1 cellular context compared by ENCODE assay signal in the genomic region with DNA sequence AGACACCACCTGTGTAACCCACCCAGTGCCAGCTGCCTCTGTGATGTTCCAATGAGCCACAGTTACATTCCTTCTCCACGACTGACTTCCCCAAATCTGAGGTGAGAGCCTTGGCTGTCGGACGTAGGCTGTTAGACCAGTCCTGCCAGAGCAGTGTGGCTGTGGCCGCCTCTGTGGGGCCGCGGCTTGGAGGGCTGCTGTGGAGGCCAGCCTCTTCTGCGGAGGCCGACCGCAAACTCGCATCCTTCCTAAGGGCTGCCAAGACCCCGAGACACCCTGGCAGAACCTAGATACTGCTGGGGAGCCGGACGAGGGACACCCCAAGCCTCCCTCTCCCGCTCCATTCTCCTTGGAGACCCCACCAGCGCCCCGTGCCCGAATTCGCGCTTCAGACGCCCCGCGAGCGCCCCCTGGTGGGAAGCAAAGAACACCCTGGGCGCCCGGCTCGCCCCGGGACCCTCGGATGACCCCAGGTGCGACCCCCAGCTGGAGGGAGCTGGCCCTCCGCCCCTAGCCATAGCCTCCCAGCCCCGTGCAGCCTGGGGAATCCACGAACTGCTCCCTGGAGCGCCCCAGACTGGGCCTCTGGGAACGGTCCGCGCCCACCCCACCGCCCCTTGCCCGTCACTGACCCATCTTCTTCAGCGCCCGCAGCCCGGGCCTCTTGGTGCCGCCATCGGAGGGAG.
TF ChIP-seq lines count a peak whose summit lies in the region.

No MANE protein-coding gene starts in this region.

TF ChIP-seq in HepG2, 621 proteins besides CTCF, POLR2A, EP300 and RAD21 (continued from another document and continues in another):
- TF ChIP-seq, protein P1, sequence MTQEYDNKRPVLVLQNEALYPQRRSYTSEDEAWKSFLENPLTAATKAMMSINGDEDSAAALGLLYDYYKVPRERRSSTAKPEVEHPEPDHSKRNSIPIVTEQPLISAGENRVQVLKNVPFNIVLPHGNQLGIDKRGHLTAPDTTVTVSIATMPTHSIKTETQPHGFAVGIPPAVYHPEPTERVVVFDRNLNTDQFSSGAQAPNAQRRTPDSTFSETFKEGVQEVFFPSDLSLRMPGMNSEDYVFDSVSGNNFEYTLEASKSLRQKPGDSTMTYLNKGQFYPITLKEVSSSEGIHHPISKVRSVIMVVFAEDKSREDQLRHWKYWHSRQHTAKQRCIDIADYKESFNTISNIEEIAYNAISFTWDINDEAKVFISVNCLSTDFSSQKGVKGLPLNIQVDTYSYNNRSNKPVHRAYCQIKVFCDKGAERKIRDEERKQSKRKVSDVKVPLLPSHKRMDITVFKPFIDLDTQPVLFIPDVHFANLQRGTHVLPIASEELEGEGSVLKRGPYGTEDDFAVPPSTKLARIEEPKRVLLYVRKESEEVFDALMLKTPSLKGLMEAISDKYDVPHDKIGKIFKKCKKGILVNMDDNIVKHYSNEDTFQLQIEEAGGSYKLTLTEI (CRISPR knock-in tag; conservative IDR thresholded peaks at IDR 0.05) = no peak
- TF ChIP-seq GABPA (IDR thresholded peaks at IDR 0.05; ENCODE audit: low read depth, low read length) (no peak), GABPA (CRISPR knock-in tag; IDR thresholded peaks at IDR 0.05; ENCODE audit: low read depth) (no peak), PRPF4 (IDR thresholded peaks at IDR 0.05; ENCODE audit: low read depth, low read length, poor library complexity, severe bottlenecking) (no peak), ZNF570 (CRISPR knock-in tag; IDR thresholded peaks at IDR 0.05; ENCODE audit: borderline replicate concordance) (no peak), ZNF121 (CRISPR knock-in tag; IDR thresholded peaks at IDR 0.05) (no peak), ZNF773 (CRISPR knock-in tag; IDR thresholded peaks at IDR 0.05; ENCODE audit: borderline replicate concordance) (no peak), ZSCAN20 (CRISPR knock-in tag; IDR thresholded peaks at IDR 0.05; ENCODE audit: borderline replicate concordance) (no peak), EHMT2 (IDR thresholded peaks at IDR 0.05; ENCODE audit: borderline replicate concordance, low read depth, low read length) (no peak), MBD4 (IDR thresholded peaks at IDR 0.05; ENCODE audit: borderline replicate concordance, low read length) (no peak), ARNTL (CRISPR knock-in tag; IDR thresholded peaks at IDR 0.05) (no peak), SIX4 (CRISPR knock-in tag; IDR thresholded peaks at IDR 0.05) (no peak), ZNF891 (CRISPR knock-in tag; IDR thresholded peaks at IDR 0.05) (peak; percentile 55), CENPT (CRISPR knock-in tag; IDR thresholded peaks at IDR 0.05; ENCODE audit: low read depth) (no peak), XRCC5 (optimal IDR thresholded peaks at IDR 0.05; ENCODE audit: low read length) (peak; percentile 75), ZNF816 (CRISPR knock-in tag; IDR thresholded peaks at IDR 0.05; ENCODE audit: borderline replicate concordance) (0 out of 2 replicates have a peak, but pooled peaks have one; percentile 39), NR2C2 (CRISPR knock-in tag; IDR thresholded peaks at IDR 0.05; ENCODE audit: borderline replicate concordance) (no peak), FIP1L1 (IDR thresholded peaks at IDR 0.05; ENCODE audit: borderline replicate concordance, insufficient read depth, low read depth, low read length) (no peak), ZNF558 (CRISPR knock-in tag; IDR thresholded peaks at IDR 0.05; ENCODE audit: borderline replicate concordance) (no peak), ZNF546 (CRISPR knock-in tag; conservative IDR thresholded peaks at IDR 0.05) (no peak), ZMAT3 (CRISPR knock-in tag; conservative IDR thresholded peaks at IDR 0.05) (no peak; the same call in 1 of the 2 replicates), ZFP82 (CRISPR knock-in tag; IDR thresholded peaks at IDR 0.05; ENCODE audit: borderline replicate concordance) (no peak), SP4 (CRISPR knock-in tag; IDR thresholded peaks at IDR 0.05) (no peak), REXO4 (CRISPR knock-in tag; IDR thresholded peaks at IDR 0.05; ENCODE audit: borderline replicate concordance) (no peak), MIER3 (CRISPR knock-in tag; IDR thresholded peaks at IDR 0.05; ENCODE audit: borderline replicate concordance) (no peak), ZNF83 (CRISPR knock-in tag; IDR thresholded peaks at IDR 0.05; ENCODE audit: borderline replicate concordance) (no peak), ZEB1 (IDR thresholded peaks at IDR 0.05; ENCODE audit: insufficient replicate concordance, low read depth) (no peak), ZBTB20 (CRISPR knock-in tag; IDR thresholded peaks at IDR 0.05; ENCODE audit: borderline replicate concordance, low read depth) (0 out of 2 replicates have a peak, but pooled peaks have one; percentile 24), ZNF883 (CRISPR knock-in tag; IDR thresholded peaks at IDR 0.05; ENCODE audit: not compliant biosample characterization) (no peak), ZFP36L1 (CRISPR knock-in tag; IDR thresholded peaks at IDR 0.05) (no peak), NR2F6 (IDR thresholded peaks at IDR 0.05) (0 out of 2 replicates have a peak, but pooled peaks have one; percentile 12), NR2F6 (CRISPR knock-in tag; IDR thresholded peaks at IDR 0.05) (peak; percentile 59; the same call in 1 of the 2 replicates), RCOR2 (CRISPR knock-in tag; IDR thresholded peaks at IDR 0.05) (peak; percentile 67; the same call in 1 of the 2 replicates)
- TF ChIP-seq, protein P2, sequence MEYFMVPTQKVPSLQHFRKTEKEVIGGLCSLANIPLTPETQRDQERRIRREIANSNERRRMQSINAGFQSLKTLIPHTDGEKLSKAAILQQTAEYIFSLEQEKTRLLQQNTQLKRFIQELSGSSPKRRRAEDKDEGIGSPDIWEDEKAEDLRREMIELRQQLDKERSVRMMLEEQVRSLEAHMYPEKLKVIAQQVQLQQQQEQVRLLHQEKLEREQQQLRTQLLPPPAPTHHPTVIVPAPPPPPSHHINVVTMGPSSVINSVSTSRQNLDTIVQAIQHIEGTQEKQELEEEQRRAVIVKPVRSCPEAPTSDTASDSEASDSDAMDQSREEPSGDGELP (IDR thresholded peaks at IDR 0.05; ENCODE audit: borderline replicate concordance, low read depth) = peak; percentile 37; the same call in 1 of the 2 replicates
- TF ChIP-seq, protein P3, sequence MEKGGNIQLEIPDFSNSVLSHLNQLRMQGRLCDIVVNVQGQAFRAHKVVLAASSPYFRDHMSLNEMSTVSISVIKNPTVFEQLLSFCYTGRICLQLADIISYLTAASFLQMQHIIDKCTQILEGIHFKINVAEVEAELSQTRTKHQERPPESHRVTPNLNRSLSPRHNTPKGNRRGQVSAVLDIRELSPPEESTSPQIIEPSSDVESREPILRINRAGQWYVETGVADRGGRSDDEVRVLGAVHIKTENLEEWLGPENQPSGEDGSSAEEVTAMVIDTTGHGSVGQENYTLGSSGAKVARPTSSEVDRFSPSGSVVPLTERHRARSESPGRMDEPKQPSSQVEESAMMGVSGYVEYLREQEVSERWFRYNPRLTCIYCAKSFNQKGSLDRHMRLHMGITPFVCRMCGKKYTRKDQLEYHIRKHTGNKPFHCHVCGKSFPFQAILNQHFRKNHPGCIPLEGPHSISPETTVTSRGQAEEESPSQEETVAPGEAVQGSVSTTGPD (CRISPR knock-in tag; IDR thresholded peaks at IDR 0.05) = no peak
- TF ChIP-seq, protein P4, sequence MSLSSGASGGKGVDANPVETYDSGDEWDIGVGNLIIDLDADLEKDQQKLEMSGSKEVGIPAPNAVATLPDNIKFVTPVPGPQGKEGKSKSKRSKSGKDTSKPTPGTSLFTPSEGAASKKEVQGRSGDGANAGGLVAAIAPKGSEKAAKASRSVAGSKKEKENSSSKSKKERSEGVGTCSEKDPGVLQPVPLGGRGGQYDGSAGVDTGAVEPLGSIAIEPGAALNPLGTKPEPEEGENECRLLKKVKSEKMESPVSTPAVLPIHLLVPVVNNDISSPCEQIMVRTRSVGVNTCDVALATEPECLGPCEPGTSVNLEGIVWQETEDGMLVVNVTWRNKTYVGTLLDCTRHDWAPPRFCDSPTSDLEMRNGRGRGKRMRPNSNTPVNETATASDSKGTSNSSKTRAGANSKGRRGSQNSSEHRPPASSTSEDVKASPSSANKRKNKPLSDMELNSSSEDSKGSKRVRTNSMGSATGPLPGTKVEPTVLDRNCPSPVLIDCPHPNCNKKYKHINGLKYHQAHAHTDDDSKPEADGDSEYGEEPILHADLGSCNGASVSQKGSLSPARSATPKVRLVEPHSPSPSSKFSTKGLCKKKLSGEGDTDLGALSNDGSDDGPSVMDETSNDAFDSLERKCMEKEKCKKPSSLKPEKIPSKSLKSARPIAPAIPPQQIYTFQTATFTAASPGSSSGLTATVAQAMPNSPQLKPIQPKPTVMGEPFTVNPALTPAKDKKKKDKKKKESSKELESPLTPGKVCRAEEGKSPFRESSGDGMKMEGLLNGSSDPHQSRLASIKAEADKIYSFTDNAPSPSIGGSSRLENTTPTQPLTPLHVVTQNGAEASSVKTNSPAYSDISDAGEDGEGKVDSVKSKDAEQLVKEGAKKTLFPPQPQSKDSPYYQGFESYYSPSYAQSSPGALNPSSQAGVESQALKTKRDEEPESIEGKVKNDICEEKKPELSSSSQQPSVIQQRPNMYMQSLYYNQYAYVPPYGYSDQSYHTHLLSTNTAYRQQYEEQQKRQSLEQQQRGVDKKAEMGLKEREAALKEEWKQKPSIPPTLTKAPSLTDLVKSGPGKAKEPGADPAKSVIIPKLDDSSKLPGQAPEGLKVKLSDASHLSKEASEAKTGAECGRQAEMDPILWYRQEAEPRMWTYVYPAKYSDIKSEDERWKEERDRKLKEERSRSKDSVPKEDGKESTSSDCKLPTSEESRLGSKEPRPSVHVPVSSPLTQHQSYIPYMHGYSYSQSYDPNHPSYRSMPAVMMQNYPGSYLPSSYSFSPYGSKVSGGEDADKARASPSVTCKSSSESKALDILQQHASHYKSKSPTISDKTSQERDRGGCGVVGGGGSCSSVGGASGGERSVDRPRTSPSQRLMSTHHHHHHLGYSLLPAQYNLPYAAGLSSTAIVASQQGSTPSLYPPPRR (CRISPR knock-in tag; IDR thresholded peaks at IDR 0.05; ENCODE audit: borderline replicate concordance) = no peak
- TF ChIP-seq, protein P5, sequence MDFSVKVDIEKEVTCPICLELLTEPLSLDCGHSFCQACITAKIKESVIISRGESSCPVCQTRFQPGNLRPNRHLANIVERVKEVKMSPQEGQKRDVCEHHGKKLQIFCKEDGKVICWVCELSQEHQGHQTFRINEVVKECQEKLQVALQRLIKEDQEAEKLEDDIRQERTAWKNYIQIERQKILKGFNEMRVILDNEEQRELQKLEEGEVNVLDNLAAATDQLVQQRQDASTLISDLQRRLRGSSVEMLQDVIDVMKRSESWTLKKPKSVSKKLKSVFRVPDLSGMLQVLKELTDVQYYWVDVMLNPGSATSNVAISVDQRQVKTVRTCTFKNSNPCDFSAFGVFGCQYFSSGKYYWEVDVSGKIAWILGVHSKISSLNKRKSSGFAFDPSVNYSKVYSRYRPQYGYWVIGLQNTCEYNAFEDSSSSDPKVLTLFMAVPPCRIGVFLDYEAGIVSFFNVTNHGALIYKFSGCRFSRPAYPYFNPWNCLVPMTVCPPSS (IDR thresholded peaks at IDR 0.05) = no peak
- TF ChIP-seq, protein P6, sequence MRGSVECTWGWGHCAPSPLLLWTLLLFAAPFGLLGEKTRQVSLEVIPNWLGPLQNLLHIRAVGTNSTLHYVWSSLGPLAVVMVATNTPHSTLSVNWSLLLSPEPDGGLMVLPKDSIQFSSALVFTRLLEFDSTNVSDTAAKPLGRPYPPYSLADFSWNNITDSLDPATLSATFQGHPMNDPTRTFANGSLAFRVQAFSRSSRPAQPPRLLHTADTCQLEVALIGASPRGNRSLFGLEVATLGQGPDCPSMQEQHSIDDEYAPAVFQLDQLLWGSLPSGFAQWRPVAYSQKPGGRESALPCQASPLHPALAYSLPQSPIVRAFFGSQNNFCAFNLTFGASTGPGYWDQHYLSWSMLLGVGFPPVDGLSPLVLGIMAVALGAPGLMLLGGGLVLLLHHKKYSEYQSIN (CRISPR knock-in tag; IDR thresholded peaks at IDR 0.05; ENCODE audit: borderline replicate concordance) = no peak
- TF ChIP-seq, protein P7, sequence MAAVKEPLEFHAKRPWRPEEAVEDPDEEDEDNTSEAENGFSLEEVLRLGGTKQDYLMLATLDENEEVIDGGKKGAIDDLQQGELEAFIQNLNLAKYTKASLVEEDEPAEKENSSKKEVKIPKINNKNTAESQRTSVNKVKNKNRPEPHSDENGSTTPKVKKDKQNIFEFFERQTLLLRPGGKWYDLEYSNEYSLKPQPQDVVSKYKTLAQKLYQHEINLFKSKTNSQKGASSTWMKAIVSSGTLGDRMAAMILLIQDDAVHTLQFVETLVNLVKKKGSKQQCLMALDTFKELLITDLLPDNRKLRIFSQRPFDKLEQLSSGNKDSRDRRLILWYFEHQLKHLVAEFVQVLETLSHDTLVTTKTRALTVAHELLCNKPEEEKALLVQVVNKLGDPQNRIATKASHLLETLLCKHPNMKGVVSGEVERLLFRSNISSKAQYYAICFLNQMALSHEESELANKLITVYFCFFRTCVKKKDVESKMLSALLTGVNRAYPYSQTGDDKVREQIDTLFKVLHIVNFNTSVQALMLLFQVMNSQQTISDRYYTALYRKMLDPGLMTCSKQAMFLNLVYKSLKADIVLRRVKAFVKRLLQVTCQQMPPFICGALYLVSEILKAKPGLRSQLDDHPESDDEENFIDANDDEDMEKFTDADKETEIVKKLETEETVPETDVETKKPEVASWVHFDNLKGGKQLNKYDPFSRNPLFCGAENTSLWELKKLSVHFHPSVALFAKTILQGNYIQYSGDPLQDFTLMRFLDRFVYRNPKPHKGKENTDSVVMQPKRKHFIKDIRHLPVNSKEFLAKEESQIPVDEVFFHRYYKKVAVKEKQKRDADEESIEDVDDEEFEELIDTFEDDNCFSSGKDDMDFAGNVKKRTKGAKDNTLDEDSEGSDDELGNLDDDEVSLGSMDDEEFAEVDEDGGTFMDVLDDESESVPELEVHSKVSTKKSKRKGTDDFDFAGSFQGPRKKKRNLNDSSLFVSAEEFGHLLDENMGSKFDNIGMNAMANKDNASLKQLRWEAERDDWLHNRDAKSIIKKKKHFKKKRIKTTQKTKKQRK (IDR thresholded peaks at IDR 0.05; ENCODE audit: low read length) = no peak
- TF ChIP-seq, protein P8, sequence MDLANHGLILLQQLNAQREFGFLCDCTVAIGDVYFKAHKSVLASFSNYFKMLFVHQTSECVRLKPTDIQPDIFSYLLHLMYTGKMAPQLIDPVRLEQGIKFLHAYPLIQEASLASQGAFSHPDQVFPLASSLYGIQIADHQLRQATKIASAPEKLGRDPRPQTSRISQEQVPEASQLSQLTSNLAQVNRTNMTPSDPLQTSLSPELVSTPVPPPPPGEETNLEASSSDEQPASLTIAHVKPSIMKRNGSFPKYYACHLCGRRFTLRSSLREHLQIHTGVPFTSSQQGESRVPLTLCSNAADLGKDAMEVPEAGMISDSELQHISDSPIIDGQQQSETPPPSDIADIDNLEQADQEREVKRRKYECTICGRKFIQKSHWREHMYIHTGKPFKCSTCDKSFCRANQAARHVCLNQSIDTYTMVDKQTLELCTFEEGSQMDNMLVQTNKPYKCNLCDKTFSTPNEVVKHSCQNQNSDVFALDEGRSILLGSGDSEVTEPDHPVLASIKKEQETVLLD (CRISPR knock-in tag; IDR thresholded peaks at IDR 0.05; ENCODE audit: low read depth) = no peak
- TF ChIP-seq, protein P9, sequence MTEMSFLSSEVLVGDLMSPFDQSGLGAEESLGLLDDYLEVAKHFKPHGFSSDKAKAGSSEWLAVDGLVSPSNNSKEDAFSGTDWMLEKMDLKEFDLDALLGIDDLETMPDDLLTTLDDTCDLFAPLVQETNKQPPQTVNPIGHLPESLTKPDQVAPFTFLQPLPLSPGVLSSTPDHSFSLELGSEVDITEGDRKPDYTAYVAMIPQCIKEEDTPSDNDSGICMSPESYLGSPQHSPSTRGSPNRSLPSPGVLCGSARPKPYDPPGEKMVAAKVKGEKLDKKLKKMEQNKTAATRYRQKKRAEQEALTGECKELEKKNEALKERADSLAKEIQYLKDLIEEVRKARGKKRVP (CRISPR knock-in tag; IDR thresholded peaks at IDR 0.05) = no peak
